Comparison of ENCODE assay signal across 13 cellular contexts in genomic region chr2:237669129-237669627, GRCh38. TPM values are rescaled to one million over a fixed set of nuclear protein-coding genes. Genes with fewer than 3 reads are reported as not detected.
DNase-seq lines count a peak whose midpoint lies in the region; TF ChIP-seq lines count a peak whose summit lies in the region.
"Had no signal": no experiment of that assay in that cellular context is flagged by ENCODE, and none has a peak within 500 bp of the region (broad histone marks: within the 10 kb centered on the region; RNA-seq: fewer than 3 reads in every experiment).

No MANE protein-coding gene starts in this region.

- H3K27ac ChIP-seq in neural progenitor cell = no peak overlapping the region
- H3K27ac ChIP-seq in effector memory CD4-positive, alpha-beta T cell (ENCODE audit: insufficient read depth, low read length, poor library complexity, severe bottlenecking) = no peak overlapping the region
- H3K27ac ChIP-seq in endodermal cell (ENCODE audit: low read depth, low read length) = no peak overlapping the region
- H3K27ac ChIP-seq: KMS-11 had no signal

- H3K27me3 Mint-ChIP-seq in neural progenitor cell (ENCODE audit: insufficient read depth, low read depth) = peaks cover 14% of the 10 kb centered on the region
- H3K27me3 Mint-ChIP-seq in activated CD4-positive, alpha-beta memory T cell treated with anti-CD3 and anti-CD28 coated beads, Interleukin-2, amount 10 ng/mL, durations not matched to agents 7 days and 5 days = peaks cover 43% of the 10 kb centered on the region
- no peaks in the 10 kb centered on the region for H3K27me3 Mint-ChIP-seq in endodermal cell (ENCODE audit: insufficient read depth)

- DNase-seq in DMS153 treated with DMSO at 0.1 percent for 48 hours (lab: John Stamatoyannopoulos, UW; ENCODE audit: unreplicated experiment) = peak; percentile 42
- DNase-seq in neural progenitor cell (ENCODE audit: low spot score) = no peak
- no peak for DNase-seq in effector memory CD4-positive, alpha-beta T cell
- no peak for DNase-seq in stimulated activated CD4-positive, alpha-beta T cell treated with anti-CD3 and anti-CD28 coated beads, Interleukin-1b, Interleukin-23, amount 100 ng/mL, for 48 hours
- no peak for DNase-seq in activated CD4-positive, alpha-beta memory T cell treated with anti-CD3 and anti-CD28 coated beads, Interleukin-2, amount 10 ng/mL, durations not matched to agents 7 days and 5 days
- DNase-seq in endodermal cell = no peak
- DNase-seq: PC-3; stimulated activated CD4-positive, alpha-beta T cell treated with anti-CD3 and anti-CD28 coated beads, Interleukin-4, amount 100 ng/mL, for 24 hours had no signal

- no peaks in the 10 kb centered on the region for H3K9me2 ChIP-seq in Loucy (replicated peaks; ENCODE audit: low read depth, low read length)

- H3K4me1 Mint-ChIP-seq in neural progenitor cell (peaks cover 74% of the 10 kb centered on the region), endodermal cell (peaks cover 44% of the 10 kb centered on the region)
- H3K4me1 Mint-ChIP-seq in activated CD4-positive, alpha-beta memory T cell treated with anti-CD3 and anti-CD28 coated beads, Interleukin-2, amount 10 ng/mL, durations not matched to agents 7 days and 5 days = peaks cover 36% of the 10 kb centered on the region

- H3F3A ChIP-seq in Loucy (ENCODE audit: low read depth) = peaks cover 4% of the 10 kb centered on the region; the same call in 1 of the 2 replicates
- H3F3A ChIP-seq in neural progenitor cell (ENCODE audit: low read depth) = peaks cover 5% of the 10 kb centered on the region

- H3K4me2 ChIP-seq in Loucy (ENCODE audit: low read depth, low read length, poor library complexity, severe bottlenecking) (peak overlapping the region; percentile 49), neural progenitor cell (no peak overlapping the region)
- H3K4me2 ChIP-seq: KMS-11 had no signal

- WGBS in endodermal cell (ENCODE audit: insufficient coverage in 1 of 2, insufficient read length in 1 of 2), 2 experiments = 60 to 76% methylated on average over 2 to 5 of the region's 5 CpGs

- H3K4me3 ChIP-seq in Loucy (ENCODE audit: low read length, poor library complexity, severe bottlenecking) (peak overlapping the region; percentile 19), WI38 (ENCODE audit: low read depth, low read length) (peak overlapping the region; percentile 29), neural progenitor cell (no peak overlapping the region), endodermal cell (ENCODE audit: low read length) (no peak overlapping the region)
- no peak overlapping the region for H3K4me3 ChIP-seq in effector memory CD4-positive, alpha-beta T cell (ENCODE audit: insufficient read depth, low read depth, low read length, poor library complexity, severe bottlenecking)
- H3K4me3 ChIP-seq: thoracic aorta had no signal

- H3K9ac ChIP-seq in Loucy (ENCODE audit: low read depth, low read length, poor library complexity, severe bottlenecking) (peak overlapping the region; percentile 34), neural progenitor cell (no peak overlapping the region), endodermal cell (ENCODE audit: extremely low read depth, low read length, poor library complexity, severe bottlenecking) (no peak overlapping the region)
- H3K9ac ChIP-seq: KMS-11 had no signal

- H3K36me3 Mint-ChIP-seq in neural progenitor cell = peaks cover 3% of the 10 kb centered on the region
- no peaks in the 10 kb centered on the region for H3K36me3 Mint-ChIP-seq in activated CD4-positive, alpha-beta memory T cell treated with anti-CD3 and anti-CD28 coated beads, Interleukin-2, amount 10 ng/mL, durations not matched to agents 7 days and 5 days (ENCODE audit: low read depth)
- H3K36me3 Mint-ChIP-seq in endodermal cell (ENCODE audit: low read depth) = peaks cover 37% of the 10 kb centered on the region

- peak overlapping the region; percentile 3; the same call in 1 of the 2 replicates for H2AFZ ChIP-seq in Loucy (ENCODE audit: low read length)
- H2AFZ ChIP-seq in neural progenitor cell (replicated peaks) = no peak overlapping the region

- H4K20me1 ChIP-seq in Loucy (ENCODE audit: insufficient read depth, low read length, poor library complexity, severe bottlenecking) = no peaks in the 10 kb centered on the region
- H4K20me1 ChIP-seq in neural progenitor cell (ENCODE audit: low read depth) = peaks cover 8% of the 10 kb centered on the region

- no peaks in the 10 kb centered on the region for H3K27me3 ChIP-seq in Loucy (ENCODE audit: insufficient read depth, low read length, poor library complexity, severe bottlenecking)
- H3K27me3 ChIP-seq in neural progenitor cell = no peaks in the 10 kb centered on the region
- H3K27me3 ChIP-seq in effector memory CD4-positive, alpha-beta T cell (replicated peaks; ENCODE audit: control insufficient read depth, insufficient read depth, low read length, poor library complexity, severe bottlenecking) = no peaks in the 10 kb centered on the region
- H3K27me3 ChIP-seq in endodermal cell (ENCODE audit: control insufficient read depth, insufficient read depth, low read length, poor library complexity, severe bottlenecking) = no peaks in the 10 kb centered on the region

- H3K36me3 ChIP-seq in Loucy (ENCODE audit: insufficient read depth, low read length) (no peaks in the 10 kb centered on the region), neural progenitor cell (no peaks in the 10 kb centered on the region), endodermal cell (ENCODE audit: control insufficient read depth, insufficient read depth, low read length) (peaks cover 59% of the 10 kb centered on the region)
- no peaks in the 10 kb centered on the region for H3K36me3 ChIP-seq in effector memory CD4-positive, alpha-beta T cell (ENCODE audit: control insufficient read depth, insufficient read depth, low read length)
- H3K36me3 ChIP-seq: thoracic aorta had no signal

- CTCF ChIA-PET in activated CD4-positive, alpha-beta memory T cell treated with anti-CD3 and anti-CD28 coated beads, Interleukin-2, amount 10 ng/mL, durations not matched to agents 7 days and 5 days (lab: Charles Lee) = interaction anchor here (1.0 to 6.9 kb wide), 3 partner anchors 19 to 77 kb away, joined by 3 to 101 read pairs (median 3); no protein-coding TSS in a partner anchor

- H3K27ac Mint-ChIP-seq in neural progenitor cell (peak overlapping the region; percentile 63), endodermal cell (no peak overlapping the region)
- no peak overlapping the region for H3K27ac Mint-ChIP-seq in activated CD4-positive, alpha-beta memory T cell treated with anti-CD3 and anti-CD28 coated beads, Interleukin-2, amount 10 ng/mL, durations not matched to agents 7 days and 5 days
- H3K27ac Mint-ChIP-seq: dendritic cell treated with granulocyte-macrophage colony-stimulating factor and Interleukin-4, amounts not matched to agents 40 ng/mL and 50 ng/mL, for 4 days had no signal

- POLR2A ChIA-PET in activated CD4-positive, alpha-beta memory T cell treated with anti-CD3 and anti-CD28 coated beads, Interleukin-2, amount 10 ng/mL, durations not matched to agents 7 days and 5 days (lab: Charles Lee) = interaction anchor here (1.0 to 12.6 kb wide), 2 partner anchors 23 to 59 kb away, joined by 4 to 385 read pairs; no protein-coding TSS in a partner anchor

- H3K9me3 Mint-ChIP-seq in neural progenitor cell = no peaks in the 10 kb centered on the region
- H3K9me3 Mint-ChIP-seq in activated CD4-positive, alpha-beta memory T cell treated with anti-CD3 and anti-CD28 coated beads, Interleukin-2, amount 10 ng/mL, durations not matched to agents 7 days and 5 days = no peaks in the 10 kb centered on the region
- H3K9me3 Mint-ChIP-seq in endodermal cell = no peaks in the 10 kb centered on the region
- H3K9me3 Mint-ChIP-seq: dendritic cell treated with granulocyte-macrophage colony-stimulating factor and Interleukin-4, amounts not matched to agents 40 ng/mL and 50 ng/mL, for 4 days had no signal

- H3K79me2 ChIP-seq in Loucy (ENCODE audit: insufficient read depth, low read length) (no peaks in the 10 kb centered on the region), neural progenitor cell (ENCODE audit: low read depth) (no peaks in the 10 kb centered on the region)

- H3K4me1 ChIP-seq in Loucy (ENCODE audit: insufficient read depth, low read length, poor library complexity, severe bottlenecking) (peaks cover 52% of the 10 kb centered on the region), neural progenitor cell (peaks cover 15% of the 10 kb centered on the region), endodermal cell (ENCODE audit: control insufficient read depth, insufficient read depth, low read length) (peaks cover 9% of the 10 kb centered on the region)
- H3K4me1 ChIP-seq in effector memory CD4-positive, alpha-beta T cell (ENCODE audit: control insufficient read depth, insufficient read depth, low read length, poor library complexity, severe bottlenecking) = peaks cover 15% of the 10 kb centered on the region

- H3K9me3 ChIP-seq in Loucy (ENCODE audit: insufficient read depth, low read depth, low read length) = no peaks in the 10 kb centered on the region
- H3K9me3 ChIP-seq in neural progenitor cell (ENCODE audit: low read depth) = no peaks in the 10 kb centered on the region
- H3K9me3 ChIP-seq in effector memory CD4-positive, alpha-beta T cell (ENCODE audit: control insufficient read depth, low read length) = no peaks in the 10 kb centered on the region
- H3K9me3 ChIP-seq in endodermal cell (ENCODE audit: control insufficient read depth, low read length) = no peaks in the 10 kb centered on the region
- H3K9me3 ChIP-seq: thoracic aorta had no signal

- H3K4me3 Mint-ChIP-seq in neural progenitor cell (no peak overlapping the region), endodermal cell (no peak overlapping the region)
- no peak overlapping the region for H3K4me3 Mint-ChIP-seq in activated CD4-positive, alpha-beta memory T cell treated with anti-CD3 and anti-CD28 coated beads, Interleukin-2, amount 10 ng/mL, durations not matched to agents 7 days and 5 days
- H3K4me3 Mint-ChIP-seq: dendritic cell treated with granulocyte-macrophage colony-stimulating factor and Interleukin-4, amounts not matched to agents 40 ng/mL and 50 ng/mL, for 4 days had no signal

- TF ChIP-seq CTCF in Loucy (conservative IDR thresholded peaks at IDR 0.05; ENCODE audit: low read length) (no peak), WI38 (IDR thresholded peaks at IDR 0.05; ENCODE audit: low read depth, low read length) (no peak), neural progenitor cell (IDR thresholded peaks at IDR 0.05) (no peak), endodermal cell (conservative IDR thresholded peaks at IDR 0.05) (no peak)

RNA-seq across cellular contexts. Expression of gene LRRFIP1, which starts 41.8 kb away (rescaled TPM):
- total RNA-seq in neural progenitor cell (ENCODE audit: low replicate concordance) (18.9 and 40.7 TPM in 2 replicates), endodermal cell (100 to 1,000 TPM; 102 to 132 TPM)
- total RNA-seq in activated CD4-positive, alpha-beta memory T cell treated with anti-CD3 and anti-CD28 coated beads, Interleukin-2, amount 10 ng/mL, durations not matched to agents 7 days and 5 days = 100 to 1,000 TPM; 242 to 248 TPM
- polyA plus RNA-seq in endodermal cell (2013, experiment 1 of 2) = 54.2 TPM
- polyA plus RNA-seq in endodermal cell (2013, experiment 2 of 2) = 58.4 TPM

Comparison
In these comparisons a context has a peak if more than half of its experiments do, and no peak if none do; other contexts are left out.
1. H3K4me3 ChIP-seq: peak in Loucy (single experiment) and WI38 (single experiment); none in neural progenitor cell (single experiment), effector memory CD4-positive, alpha-beta T cell (single experiment) and endodermal cell (single experiment).